In the genomic region with DNA sequence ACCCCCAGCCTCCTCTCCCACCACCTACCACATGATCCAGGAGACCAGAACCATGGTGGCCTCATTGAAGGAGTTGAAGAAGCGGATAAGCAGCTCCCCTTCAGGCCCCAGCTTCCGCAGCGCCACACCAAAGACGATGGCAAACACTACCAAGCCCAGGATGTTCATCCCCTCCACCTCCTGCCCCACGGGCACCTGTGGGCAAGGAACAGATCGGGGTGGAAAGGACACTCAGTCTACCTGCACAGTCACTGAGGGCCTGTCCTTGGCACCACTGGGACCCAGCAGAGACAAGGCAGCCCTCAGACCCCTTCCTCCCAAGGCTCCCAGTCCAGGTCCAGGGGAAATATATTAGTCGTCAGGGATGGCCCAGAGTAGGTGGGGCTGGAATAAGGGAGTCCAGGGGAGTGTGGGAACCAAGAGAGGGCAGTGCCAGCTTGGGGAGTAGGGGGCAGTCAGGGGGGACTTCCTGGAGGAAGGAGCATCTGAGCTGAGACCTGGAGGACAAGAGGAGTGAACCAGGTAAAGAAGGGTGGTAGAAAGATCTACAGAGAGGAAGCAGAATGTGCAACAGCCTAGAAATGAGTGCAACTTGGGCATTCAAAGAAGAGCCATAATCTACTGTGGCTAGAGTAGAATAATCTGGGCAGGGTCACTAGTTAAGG, we compare ENCODE assay signal across 13 cellular contexts. TPM values are rescaled to one million over a fixed set of nuclear protein-coding genes. Genes with fewer than 3 reads are reported as not detected.
DNase-seq lines count a peak whose midpoint lies in the region; ATAC-seq and TF ChIP-seq lines count a peak whose summit lies in the region.
"Had no signal": no experiment of that assay in that cellular context is flagged by ENCODE, and none has a peak within 500 bp of the region (broad histone marks: within the 10 kb centered on the region; RNA-seq: fewer than 3 reads in every experiment).

No MANE protein-coding gene starts in this region.

- POLR2A ChIA-PET in RWPE1 (lab: Yijun Ruan, JAX; ENCODE audit: low non-redundant PET): interaction anchor here (0.6 to 0.9 kb wide), 2 partner anchors 47 to 55 kb away, joined by 3 to 9 read pairs; no protein-coding TSS in a partner anchor

- H3K9me3 ChIP-seq in prostate gland: no peaks in the 10 kb centered on the region

- no peak overlapping the region for H3K4me3 ChIP-seq in prostate gland
- H3K4me3 ChIP-seq: coronary artery had no signal

- no peak for DNase-seq in activated naive CD4-positive, alpha-beta T cell treated with anti-CD3 and anti-CD28 coated beads for 36 hours
- no peak for DNase-seq in activated naive CD4-positive, alpha-beta T cell (lab: John Stamatoyannopoulos, UW)
- DNase-seq in RWPE1 (ENCODE audit: low spot score): no peak
- DNase-seq in central memory CD8-positive, alpha-beta T cell (ENCODE audit: low spot score in 2 of 2): no peak
- DNase-seq in prostate gland (ENCODE audit: low spot score): no peak
- DNase-seq in Ammon's horn (ENCODE audit: low spot score): no peak
- no peak for DNase-seq in NCI-H1436 (lab: John Stamatoyannopoulos, UW)
- no peak for DNase-seq in A172 (ENCODE audit: low spot score)
- DNase-seq: activated effector memory CD4-positive, alpha-beta T cell treated with Interleukin-2 at 50 U/mL for 16 hours; NCI-H187 had no signal

- H3K27ac ChIP-seq in RWPE1: peak overlapping the region; percentile 99
- H3K27ac ChIP-seq in prostate gland: peak overlapping the region; percentile 3 to 5
- H3K27ac ChIP-seq: coronary artery had no signal

- peaks cover 30% of the 10 kb centered on the region for H3K4me1 Mint-ChIP-seq in activated naive CD4-positive, alpha-beta T cell treated with anti-CD3 and anti-CD28 coated beads for 36 hours (ENCODE audit: low read depth)
- H3K4me1 Mint-ChIP-seq in central memory CD8-positive, alpha-beta T cell: peaks cover 51% of the 10 kb centered on the region

- no peak for TF ChIP-seq CTCF in RWPE1 (conservative IDR thresholded peaks at IDR 0.05; ENCODE audit: low read depth)
- no peak for TF ChIP-seq CTCF in prostate gland (IDR thresholded peaks at IDR 0.05)

- WGBS in prostate gland: 95% methylated on average over 7 of the region's 7 CpGs

- H3K9me3 Mint-ChIP-seq in activated naive CD4-positive, alpha-beta T cell treated with anti-CD3 and anti-CD28 coated beads for 36 hours: no peaks in the 10 kb centered on the region
- H3K9me3 Mint-ChIP-seq in central memory CD8-positive, alpha-beta T cell: no peaks in the 10 kb centered on the region

- H3K4me3 Mint-ChIP-seq in activated naive CD4-positive, alpha-beta T cell treated with anti-CD3 and anti-CD28 coated beads for 36 hours: peak overlapping the region; percentile 95
- peak overlapping the region; percentile 96 for H3K4me3 Mint-ChIP-seq in central memory CD8-positive, alpha-beta T cell

- peaks cover 78% of the 10 kb centered on the region for H3K36me3 Mint-ChIP-seq in activated naive CD4-positive, alpha-beta T cell treated with anti-CD3 and anti-CD28 coated beads for 36 hours (ENCODE audit: low read depth)
- H3K36me3 Mint-ChIP-seq in central memory CD8-positive, alpha-beta T cell (ENCODE audit: insufficient read depth): peaks cover 46% of the 10 kb centered on the region

- no peak for ATAC-seq in central memory CD8-positive, alpha-beta T cell (replicated peaks; ENCODE audit: extremely low read depth, poor library complexity, severe bottlenecking)
- ATAC-seq: Right ventricle myocardium inferior had no signal

- no peak for TF ChIP-seq POLR2A in prostate gland (IDR thresholded peaks at IDR 0.05)

- intact Hi-C loops in activated naive CD4-positive, alpha-beta T cell treated with anti-CD3 and anti-CD28 coated beads for 36 hours (cut with micrococcal nuclease): no loop called here
- intact Hi-C loops in prostate gland (cut with DNase I): no loop called here

- H3K36me3 ChIP-seq in prostate gland: peaks cover 6 to 9% of the 10 kb centered on the region in 2 donors

- H3K27me3 ChIP-seq in prostate gland (replicated peaks; ENCODE audit: insufficient read depth): no peaks in the 10 kb centered on the region

- peaks cover 13% of the 10 kb centered on the region for H3K4me1 ChIP-seq in prostate gland (replicated peaks)

- no peaks in the 10 kb centered on the region for H3K27me3 Mint-ChIP-seq in activated naive CD4-positive, alpha-beta T cell treated with anti-CD3 and anti-CD28 coated beads for 36 hours (ENCODE audit: low read depth)
- H3K27me3 Mint-ChIP-seq in central memory CD8-positive, alpha-beta T cell: no peaks in the 10 kb centered on the region

- peak overlapping the region; percentile 53 for H3K27ac Mint-ChIP-seq in activated naive CD4-positive, alpha-beta T cell treated with anti-CD3 and anti-CD28 coated beads for 36 hours
- H3K27ac Mint-ChIP-seq in central memory CD8-positive, alpha-beta T cell (ENCODE audit: low read depth): peak overlapping the region; percentile 96
- H3K27ac Mint-ChIP-seq: progenitor cell of endocrine pancreas had no signal

- CTCF ChIA-PET in activated naive CD4-positive, alpha-beta T cell treated with anti-CD3 and anti-CD28 coated beads for 36 hours (lab: Charles Lee): interaction anchor here (0.5 to 3.5 kb wide), 3 partner anchors 13 to 78 kb away, joined by 4 to 10 read pairs (median 6); no protein-coding TSS in a partner anchor
- CTCF ChIA-PET in RWPE1 (lab: Yijun Ruan, JAX): no interaction called here

RNA-seq across cellular contexts. Expression of a gene that starts 5.9 kb away (rescaled TPM):
- 100 to 1,000 TPM; 139 TPM for total RNA-seq in activated naive CD4-positive, alpha-beta T cell treated with anti-CD3 and anti-CD28 coated beads for 36 hours
- 100 to 1,000 TPM; 122 to 214 TPM for total RNA-seq in prostate gland
- 57.2 and 58.7 TPM in 2 replicates for total RNA-seq in A172 (2014; rRNA removed; shearing (Covaris generic))

RNA-seq across cellular contexts. Expression of a gene that starts 36.2 kb away (rescaled TPM):
- total RNA-seq in activated naive CD4-positive, alpha-beta T cell treated with anti-CD3 and anti-CD28 coated beads for 36 hours: 10 to 100 TPM; 59.2 to 63.2 TPM
- total RNA-seq in prostate gland: 100 to 1,000 TPM in 1 of 2 donors, 10 to 100 TPM in 1; 80.7 to 221 TPM
- total RNA-seq in A172 (2014; rRNA removed; shearing (Covaris generic)): 35.5 and 47.9 TPM in 2 replicates

RNA-seq across cellular contexts. Expression of a gene that starts 36.6 kb away (rescaled TPM):
- 1 to 10 TPM; 8.8 to 9.0 TPM for total RNA-seq in activated naive CD4-positive, alpha-beta T cell treated with anti-CD3 and anti-CD28 coated beads for 36 hours
- total RNA-seq in prostate gland: 10 to 100 TPM; 15.2 to 32.0 TPM
- total RNA-seq in A172 (2014; rRNA removed; shearing (Covaris generic)): 6.4 and 14.2 TPM in 2 replicates
